Comparison of ENCODE assay signal across 18 cellular contexts in genomic region chr4:48767055-48767454, GRCh38. TPM values are rescaled to one million over a fixed set of nuclear protein-coding genes. Genes with fewer than 3 reads are reported as not detected.
A peak's percentile ranks its signal among the peaks of the same experiment; 100 is the strongest.
DNase-seq lines count a peak whose midpoint lies in the region; ATAC-seq, FAIRE-seq and TF ChIP-seq lines count a peak whose summit lies in the region.
"Had no signal": no experiment of that assay in that cellular context is flagged by ENCODE, and none has a peak within 500 bp of the region (broad histone marks: within the 10 kb centered on the region; RNA-seq: fewer than 3 reads in every experiment).

No MANE protein-coding gene starts in this region.

- TF ChIP-seq CTCF in GM12874 (IDR thresholded peaks at IDR 0.05; ENCODE audit: insufficient read depth, low read depth, low read length) (0 out of 2 replicates have a peak, but pooled peaks have one; percentile 9), bronchial epithelial cell (IDR thresholded peaks at IDR 0.05; ENCODE audit: insufficient read depth, low read length, severe bottlenecking) (no peak), heart right ventricle (IDR thresholded peaks at IDR 0.05) (no peak), Calu3 (IDR thresholded peaks at IDR 0.05; ENCODE audit: unreplicated experiment) (no peak)

- peak overlapping the region in 5 of 8 donors; percentile 21 to 43 (median 34) for H3K4me3 Mint-ChIP-seq in CD4-positive, alpha-beta memory T cell
- peak overlapping the region in 8 of 10 donors; percentile 8 to 60 (median 38) for H3K4me3 Mint-ChIP-seq in naive thymus-derived CD4-positive, alpha-beta T cell
- no peak overlapping the region for H3K4me3 Mint-ChIP-seq in Calu3 (ENCODE audit: low read depth, unreplicated experiment)

- intact Hi-C loops in CD4-positive, alpha-beta memory T cell (cut with micrococcal nuclease): no loop called here
- intact Hi-C loops in naive thymus-derived CD4-positive, alpha-beta T cell (cut with micrococcal nuclease): no loop called here
- intact Hi-C loops in heart right ventricle (cut with DNase I): no loop called here
- intact Hi-C loops in Calu3 (cut with micrococcal nuclease; ENCODE audit: unreplicated experiment): no loop called here

- POLR2A ChIA-PET in CD4-positive, alpha-beta memory T cell (lab: Charles Lee; ENCODE audit: partially characterized antibody): interaction anchor here (4.9 kb wide), 1 partner anchor 12 kb away, joined by 16 read pairs; the partner anchor contains the start of gene FRYL
- POLR2A ChIA-PET in naive thymus-derived CD4-positive, alpha-beta T cell (lab: Charles Lee): interaction anchor here (0.5 kb wide), 1 partner anchor 71 kb away, joined by 3 read pairs; no protein-coding TSS in a partner anchor

- H3K4me1 Mint-ChIP-seq in CD4-positive, alpha-beta memory T cell: peaks cover 46 to 71% (median 56%) of the 10 kb centered on the region in 4 donors
- peaks cover 48 to 83% (median 66%) of the 10 kb centered on the region in 7 donors for H3K4me1 Mint-ChIP-seq in naive thymus-derived CD4-positive, alpha-beta T cell
- H3K4me1 Mint-ChIP-seq in Calu3 (ENCODE audit: low read depth, unreplicated experiment): peaks cover 9% of the 10 kb centered on the region

- no peak for ATAC-seq in naive thymus-derived CD4-positive, alpha-beta T cell
- no peak for ATAC-seq in heart right ventricle
- ATAC-seq: gastroesophageal sphincter had no signal

- H3K4me1 ChIP-seq in CD4-positive, alpha-beta memory T cell (ENCODE audit: insufficient read depth, low read length): peaks cover 62% of the 10 kb centered on the region
- H3K4me1 ChIP-seq in naive thymus-derived CD4-positive, alpha-beta T cell (ENCODE audit: control insufficient read depth in 2 of 2, insufficient read depth in 2 of 2, low read length in 2 of 2): peaks cover 7 to 23% of the 10 kb centered on the region in 2 donors
- H3K4me1 ChIP-seq in heart right ventricle: peaks cover 0 to 71% (median 42%) of the 10 kb centered on the region in 9 donors

- peaks cover 10 to 29% of the 10 kb centered on the region in 2 donors for H3K36me3 Mint-ChIP-seq in CD4-positive, alpha-beta memory T cell
- H3K36me3 Mint-ChIP-seq in naive thymus-derived CD4-positive, alpha-beta T cell: peaks cover 6 to 34% (median 31%) of the 10 kb centered on the region in 5 donors
- no peaks in the 10 kb centered on the region for H3K36me3 Mint-ChIP-seq in Calu3 (ENCODE audit: insufficient read depth, unreplicated experiment)

- no peaks in the 10 kb centered on the region for H3K36me3 ChIP-seq in CD4-positive, alpha-beta memory T cell (ENCODE audit: insufficient read depth, low read length)
- H3K36me3 ChIP-seq in bronchial epithelial cell (ENCODE audit: control insufficient read depth, insufficient read depth, low read length) (no peaks in the 10 kb centered on the region), heart right ventricle (peaks cover 0 to 5% (median 0%) of the 10 kb centered on the region in 9 donors)
- no peaks in the 10 kb centered on the region for H3K36me3 ChIP-seq in naive thymus-derived CD4-positive, alpha-beta T cell (ENCODE audit: control insufficient read depth in 2 of 3, insufficient read depth in 3 of 3, low read length in 3 of 3)
- H3K36me3 ChIP-seq: gastroesophageal sphincter, left ventricle myocardium inferior, sigmoid colon had no signal

- no peak for DNase-seq in CD4-positive, alpha-beta memory T cell
- DNase-seq in bronchial epithelial cell (ENCODE audit: low read depth) (no peak), heart right ventricle (no peak), Calu3 (no peak)
- no peak for DNase-seq in naive thymus-derived CD4-positive, alpha-beta T cell
- no peak for DNase-seq in stimulated activated CD4-positive, alpha-beta T cell treated with anti-CD3 and anti-CD28 coated beads, Interleukin-4, amount 100 ng/mL, for 24 hours
- DNase-seq: activated gamma-delta T cell treated with Interleukin-2 at 50 U/mL for 16 hours, COR-L47, GDM1, left ventricle myocardium inferior, NCI-H1436, NCI-H2171 treated with DMSO at 0.1 percent for 48 hours, sigmoid colon, T-helper 2 cell had no signal

- BruUV-seq in Calu3 (replicated peaks; lab: Mats Ljungman, UMichigan): no TSS peak

- no peak overlapping the region for H3K27ac Mint-ChIP-seq in CD4-positive, alpha-beta memory T cell
- H3K27ac Mint-ChIP-seq in naive thymus-derived CD4-positive, alpha-beta T cell: peak overlapping the region in 1 of 9 donors; percentile 78
- no peak overlapping the region for H3K27ac Mint-ChIP-seq in Calu3 (ENCODE audit: unreplicated experiment)

- no peaks in the 10 kb centered on the region for H3K9me3 ChIP-seq in CD4-positive, alpha-beta memory T cell (ENCODE audit: control insufficient read depth in 1 of 2, low read length in 2 of 2)
- no peaks in the 10 kb centered on the region for H3K9me3 ChIP-seq in naive thymus-derived CD4-positive, alpha-beta T cell (ENCODE audit: control insufficient read depth in 2 of 3, low read length in 3 of 3)
- no peaks in the 10 kb centered on the region for H3K9me3 ChIP-seq in heart right ventricle
- H3K9me3 ChIP-seq: gastroesophageal sphincter, left ventricle myocardium inferior, sigmoid colon had no signal

- no peaks in the 10 kb centered on the region for H3K27me3 ChIP-seq in CD4-positive, alpha-beta memory T cell (ENCODE audit: insufficient read depth, low read length)
- H3K27me3 ChIP-seq in bronchial epithelial cell (ENCODE audit: control insufficient read depth, insufficient read depth, low read length) (no peaks in the 10 kb centered on the region), heart right ventricle (no peaks in the 10 kb centered on the region)
- no peaks in the 10 kb centered on the region for H3K27me3 ChIP-seq in naive thymus-derived CD4-positive, alpha-beta T cell (ENCODE audit: control insufficient read depth in 2 of 2, insufficient read depth in 2 of 2, low read length in 2 of 2)
- H3K27me3 ChIP-seq: gastroesophageal sphincter, sigmoid colon had no signal

- 98% methylated on average over 5 of the region's 5 CpGs for WGBS in heart right ventricle, 2 donors

- no peaks in the 10 kb centered on the region for H3K27me3 Mint-ChIP-seq in CD4-positive, alpha-beta memory T cell
- no peaks in the 10 kb centered on the region for H3K27me3 Mint-ChIP-seq in naive thymus-derived CD4-positive, alpha-beta T cell
- H3K27me3 Mint-ChIP-seq in Calu3 (ENCODE audit: unreplicated experiment): no peaks in the 10 kb centered on the region

- FAIRE-seq in bronchial epithelial cell (lab: Jason Lieb, UNC): peak; percentile 75
- FAIRE-seq: colon, HTR-8/SVneo had no signal

- CTCF ChIA-PET in CD4-positive, alpha-beta memory T cell (lab: Charles Lee; ENCODE audit: partially characterized antibody): interaction anchor here (1.1 kb wide), 1 partner anchor 13 kb away, joined by 4 read pairs; the partner anchor contains the start of gene FRYL
- CTCF ChIA-PET in naive thymus-derived CD4-positive, alpha-beta T cell (lab: Charles Lee): no interaction called here
- CTCF ChIA-PET in Calu3 (lab: Charles Lee): no interaction called here

- peaks cover 0 to 3% (median 0%) of the 10 kb centered on the region in 8 donors for H3K9me3 Mint-ChIP-seq in CD4-positive, alpha-beta memory T cell
- H3K9me3 Mint-ChIP-seq in naive thymus-derived CD4-positive, alpha-beta T cell: peaks cover 0 to 6% (median 0%) of the 10 kb centered on the region in 11 donors
- H3K9me3 Mint-ChIP-seq in Calu3 (ENCODE audit: low read depth, unreplicated experiment): no peaks in the 10 kb centered on the region

- H3K27ac ChIP-seq in CD4-positive, alpha-beta memory T cell (ENCODE audit: low read depth, low read length): no peak overlapping the region
- no peak overlapping the region for H3K27ac ChIP-seq in naive thymus-derived CD4-positive, alpha-beta T cell (ENCODE audit: low read depth, low read length)
- no peak overlapping the region for H3K27ac ChIP-seq in heart right ventricle
- H3K27ac ChIP-seq: gastroesophageal sphincter, left ventricle myocardium inferior, sigmoid colon had no signal

- no peak overlapping the region for H3K4me3 ChIP-seq in CD4-positive, alpha-beta memory T cell (ENCODE audit: low read length in 2 of 2)
- no peak overlapping the region for H3K4me3 ChIP-seq in bronchial epithelial cell (ENCODE audit: low read depth, low read length)
- H3K4me3 ChIP-seq in naive thymus-derived CD4-positive, alpha-beta T cell (ENCODE audit: low read length): no peak overlapping the region
- no peak overlapping the region for H3K4me3 ChIP-seq in heart right ventricle
- H3K4me3 ChIP-seq: gastroesophageal sphincter, left ventricle myocardium inferior, sigmoid colon had no signal

RNA-seq across cellular contexts. Expression of gene FRYL, which starts 13.0 kb away (rescaled TPM):
- total RNA-seq in CD4-positive, alpha-beta memory T cell: 100 to 1,000 TPM; 124 to 134 TPM
- polyA plus RNA-seq in CD4-positive, alpha-beta memory T cell: 10 to 100 TPM; 17.1 to 43.6 TPM
- total RNA-seq in bronchial epithelial cell (43.2 and 58.8 TPM in 2 replicates), heart right ventricle (10 to 100 TPM; 30.0 to 60.1 (median 37.7) TPM), Calu3 (2022) (45.8 and 52.5 TPM in 2 replicates)
- 100 to 1,000 TPM in 4 of 5 experiments, 10 to 100 TPM in 1; 89.5 to 126 (median 112) TPM for total RNA-seq in naive thymus-derived CD4-positive, alpha-beta T cell
- polyA plus RNA-seq in naive thymus-derived CD4-positive, alpha-beta T cell: 10 to 100 TPM; 25.4 to 44.1 TPM
- polyA plus RNA-seq in heart right ventricle: 10 to 100 TPM; 11.7 to 23.0 TPM
